ENCODE assay signal across 8 cellular contexts in the genomic region with DNA sequence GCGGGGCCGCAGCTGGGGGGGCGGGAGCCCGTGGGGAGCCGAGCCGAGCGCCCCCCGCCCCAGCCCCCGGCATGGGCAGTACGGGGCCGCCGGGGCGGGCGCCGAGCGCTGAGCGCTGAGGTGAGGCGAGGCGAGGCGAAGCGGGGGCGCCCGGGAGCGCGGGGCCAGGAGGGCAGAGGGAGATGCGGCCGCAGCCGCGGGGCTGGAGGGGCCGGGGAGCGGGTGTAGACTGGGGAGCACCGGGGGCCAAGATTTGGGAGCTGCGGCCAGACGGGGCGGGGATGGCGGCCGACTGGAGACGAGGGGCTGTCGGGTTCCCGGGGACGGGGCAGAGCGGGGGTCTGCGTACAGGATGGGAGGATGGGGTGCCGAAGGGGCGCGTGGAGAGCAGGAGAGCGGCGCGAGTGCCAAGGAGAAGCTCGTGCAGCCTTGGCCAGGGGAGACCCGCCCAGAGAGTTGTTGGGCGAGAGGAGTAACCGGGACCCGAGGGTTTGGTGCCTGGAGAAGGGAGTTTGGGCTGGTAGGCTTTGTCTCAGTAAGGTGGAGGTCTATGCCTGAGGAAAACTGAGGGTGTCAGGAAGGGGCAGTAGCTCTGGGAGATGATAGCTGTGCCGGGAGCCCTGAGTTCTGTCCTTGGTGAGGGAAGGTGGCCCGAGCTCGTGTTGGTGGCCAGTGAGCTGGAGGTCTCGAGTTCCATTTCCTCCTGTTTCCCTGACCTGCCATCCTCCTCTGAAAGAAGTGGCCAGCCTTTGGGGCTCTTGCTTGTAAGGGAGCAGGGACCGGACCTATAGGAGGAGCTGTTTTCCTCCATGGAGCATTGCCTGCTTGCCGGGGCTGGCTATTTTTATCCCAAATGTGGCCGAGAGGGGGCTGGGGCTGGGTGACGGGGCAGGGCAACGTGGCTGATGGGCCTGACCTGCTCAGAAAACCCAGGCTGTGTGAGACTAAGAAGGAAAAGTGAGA. TPM values are rescaled to one million over a fixed set of nuclear protein-coding genes. Genes with fewer than 3 reads are reported as not detected.
A peak's percentile ranks its signal among the peaks of the same experiment; 100 is the strongest.
DNase-seq lines count a peak whose midpoint lies in the region; ATAC-seq and TF ChIP-seq lines count a peak whose summit lies in the region.

No MANE protein-coding gene starts in this region.

- H3K27ac Mint-ChIP-seq in activated T-cell treated with anti-CD3 and anti-CD28 coated beads, Interleukin-2, amount 50 U/mL, for 24 hours: peak overlapping the region; percentile 96

- no TSS peak for BruUV-seq in A673 (replicated peaks; lab: Mats Ljungman, UMichigan)

- peaks cover 35% of the 10 kb centered on the region for H3K4me1 ChIP-seq in A673 (ENCODE audit: insufficient read depth, low read length, poor library complexity, severe bottlenecking)
- H3K4me1 ChIP-seq in fibroblast of lung (ENCODE audit: control insufficient read depth, extremely low read depth, insufficient read depth, low read length): peaks cover 26% of the 10 kb centered on the region
- peaks cover 31% of the 10 kb centered on the region for H3K4me1 ChIP-seq in muscle layer of colon (ENCODE audit: insufficient read depth, low read length)
- peaks cover 24 to 30% of the 10 kb centered on the region in 2 donors for H3K4me1 ChIP-seq in thoracic aorta (ENCODE audit: control insufficient read depth in 1 of 2, low read depth in 2 of 2)

- peak; percentile 34 for ATAC-seq in thoracic aorta (ENCODE audit: insufficient number of reproducible peaks, low FRiP score, low read depth)

- H3K9me3 ChIP-seq in A673 (ENCODE audit: low read depth, low read length, poor library complexity, severe bottlenecking): no peaks in the 10 kb centered on the region
- H3K9me3 ChIP-seq in fibroblast of lung (ENCODE audit: control insufficient read depth, insufficient read depth, low read depth, low read length): no peaks in the 10 kb centered on the region
- H3K9me3 ChIP-seq in muscle layer of colon (ENCODE audit: low read length): no peaks in the 10 kb centered on the region
- H3K9me3 ChIP-seq in thoracic aorta: no peaks in the 10 kb centered on the region

- peaks cover 52% of the 10 kb centered on the region for H3K4me1 Mint-ChIP-seq in activated T-cell treated with anti-CD3 and anti-CD28 coated beads, Interleukin-2, amount 50 U/mL, for 24 hours (ENCODE audit: low read depth)

- H3K27me3 Mint-ChIP-seq in activated T-cell treated with anti-CD3 and anti-CD28 coated beads, Interleukin-2, amount 50 U/mL, for 24 hours: no peaks in the 10 kb centered on the region

- TF ChIP-seq CTCF in A673 (conservative IDR thresholded peaks at IDR 0.05; ENCODE audit: low read depth, low read length) (peak; percentile 61), fibroblast of lung (conservative IDR thresholded peaks at IDR 0.05 in 1 of 2, IDR thresholded peaks at IDR 0.05 in 1 of 2; ENCODE audit: low read depth in 1 of 2, low read length in 2 of 2) (peak; percentile 71 to 75), thoracic aorta (IDR thresholded peaks at IDR 0.05) (peak; percentile 76)

- H3K27ac ChIP-seq in A673 (ENCODE audit: low read depth, low read length, poor library complexity, severe bottlenecking) (peak overlapping the region; percentile 86), fibroblast of lung (ENCODE audit: insufficient read depth, low read length) (peak overlapping the region; percentile 89), muscle layer of colon (ENCODE audit: low read depth, low read length) (peak overlapping the region; percentile 81), thoracic aorta (peak overlapping the region; percentile 99 to 100)

- CTCF ChIA-PET in A673 (lab: Charles Lee): interaction anchor here (0.5 to 1.1 kb wide), 5 partner anchors 9 to 149 kb away, joined by 3 to 9 read pairs (median 4); no protein-coding TSS in a partner anchor

- H2AFZ ChIP-seq in fibroblast of lung (ENCODE audit: low read length): no peak overlapping the region

- DNase-seq in A673 (ENCODE audit: low spot score) (peak; percentile 84), GM04504 (ENCODE audit: low read depth) (peak; percentile 87), NCI-H1694 treated with DMSO at 0.1 percent for 48 hours (lab: John Stamatoyannopoulos, UW) (peak; percentile 61), fibroblast of lung (ENCODE audit: low read depth in 2 of 2) (peak; percentile 88 to 89), thoracic aorta (ENCODE audit: low spot score) (peak; percentile 68), NCI-H2081 treated with DMSO at 0.1 percent for 48 hours (lab: John Stamatoyannopoulos, UW) (no peak)
- peak; percentile 67 for DNase-seq in activated T-cell treated with anti-CD3 and anti-CD28 coated beads, Interleukin-2, amount 50 U/mL, for 24 hours

- peaks cover 28% of the 10 kb centered on the region for H3K36me3 Mint-ChIP-seq in activated T-cell treated with anti-CD3 and anti-CD28 coated beads, Interleukin-2, amount 50 U/mL, for 24 hours (ENCODE audit: low read depth)

- intact Hi-C loops in A673 (cut with micrococcal nuclease; ENCODE audit: unreplicated experiment): no loop called here

- H3K4me3 ChIP-seq in A673 (ENCODE audit: low read depth, low read length, poor library complexity, severe bottlenecking): peak overlapping the region; percentile 95
- peak overlapping the region; percentile 70 to 100 (median 80) for H3K4me3 ChIP-seq in fibroblast of lung (replicated peaks in 1 of 4; ENCODE audit: control extremely low read depth in 1 of 4, insufficient read depth in 1 of 4, low read depth in 3 of 4, low read length in 4 of 4)
- peak overlapping the region; percentile 60 to 71 for H3K4me3 ChIP-seq in muscle layer of colon (ENCODE audit: low read depth in 1 of 2, low read length in 2 of 2)
- H3K4me3 ChIP-seq in thoracic aorta: peak overlapping the region; percentile 93

- no peaks in the 10 kb centered on the region for H4K20me1 ChIP-seq in fibroblast of lung (ENCODE audit: control insufficient read depth, extremely low read depth, insufficient read depth, low read length)

- H3K79me2 ChIP-seq in fibroblast of lung (ENCODE audit: control insufficient read depth, insufficient read depth, low read length): peaks cover 38% of the 10 kb centered on the region

- H3K9me3 Mint-ChIP-seq in activated T-cell treated with anti-CD3 and anti-CD28 coated beads, Interleukin-2, amount 50 U/mL, for 24 hours: no peaks in the 10 kb centered on the region

- peak overlapping the region; percentile 95 for H3K9ac ChIP-seq in fibroblast of lung (ENCODE audit: insufficient read depth, low read length)
- peak overlapping the region; percentile 58 for H3K9ac ChIP-seq in muscle layer of colon (ENCODE audit: low read length)

- H3K36me3 ChIP-seq in A673 (ENCODE audit: insufficient read depth, low read length, poor library complexity, severe bottlenecking) (peaks cover 1% of the 10 kb centered on the region), fibroblast of lung (ENCODE audit: control insufficient read depth, insufficient read depth, low read length) (peaks cover 10% of the 10 kb centered on the region), muscle layer of colon (ENCODE audit: insufficient read depth, low read length) (peaks cover 6% of the 10 kb centered on the region), thoracic aorta (peaks cover 10% of the 10 kb centered on the region)

- POLR2A ChIA-PET in A673 (lab: Charles Lee; ENCODE audit: low non-redundant PET): no interaction called here

- H3K4me2 ChIP-seq in fibroblast of lung (ENCODE audit: extremely low read depth, insufficient read depth, low read length): peak overlapping the region; percentile 82

- H3K27me3 ChIP-seq in A673 (replicated peaks; ENCODE audit: insufficient read depth, low read depth, low read length, poor library complexity) (no peaks in the 10 kb centered on the region), fibroblast of lung (ENCODE audit: control insufficient read depth, insufficient read depth, low read length) (peaks cover 7% of the 10 kb centered on the region), muscle layer of colon (ENCODE audit: control insufficient read depth in 1 of 2, insufficient read depth in 2 of 2, low read length in 2 of 2) (no peaks in the 10 kb centered on the region), thoracic aorta (replicated peaks; ENCODE audit: insufficient read depth) (no peaks in the 10 kb centered on the region)

- H3K4me3 Mint-ChIP-seq in activated T-cell treated with anti-CD3 and anti-CD28 coated beads, Interleukin-2, amount 50 U/mL, for 24 hours: peak overlapping the region; percentile 98

RNA-seq across cellular contexts. Expression of a gene that starts 0.5 kb away (rescaled TPM):
- total RNA-seq in A673 (2021) (29.1 and 32.4 TPM in 2 replicates), fibroblast of lung (177 and 205 TPM in 2 replicates), thoracic aorta (100 to 1,000 TPM; 190 to 291 TPM)
- polyA plus RNA-seq in fibroblast of lung: 96.7 and 101 TPM in 2 replicates
- polyA plus RNA-seq in fibroblast of lung (2012): 63.0 and 67.4 TPM in 2 replicates
- polyA minus RNA-seq in fibroblast of lung (ENCODE audit: low replicate concordance): 171 and 175 TPM in 2 replicates

RNA-seq across cellular contexts. Expression of a gene that starts 5.0 kb away (rescaled TPM):
- total RNA-seq in A673 (2021): not detected in 2 replicates
- total RNA-seq in fibroblast of lung: not detected in 2 replicates
- polyA plus RNA-seq in fibroblast of lung: not detected in 2 replicates
- not detected in 2 replicates for polyA plus RNA-seq in fibroblast of lung (2012)
- not detected in 2 replicates for polyA minus RNA-seq in fibroblast of lung (ENCODE audit: low replicate concordance)
- total RNA-seq in thoracic aorta: not detected

RNA-seq across cellular contexts. Expression of a gene that starts 53.4 kb away (rescaled TPM):
- total RNA-seq in A673 (2021): 129 and 134 TPM in 2 replicates
- 127 and 152 TPM in 2 replicates for total RNA-seq in fibroblast of lung
- 89.9 and 97.9 TPM in 2 replicates for polyA plus RNA-seq in fibroblast of lung
- polyA plus RNA-seq in fibroblast of lung (2012): 98.9 and 106 TPM in 2 replicates
- polyA minus RNA-seq in fibroblast of lung (ENCODE audit: low replicate concordance): 141 and 152 TPM in 2 replicates
- 10 to 100 TPM; 82.4 to 91.4 TPM for total RNA-seq in thoracic aorta
